Comparison of ENCODE assay signal across 7 cellular contexts in the genomic region with DNA sequence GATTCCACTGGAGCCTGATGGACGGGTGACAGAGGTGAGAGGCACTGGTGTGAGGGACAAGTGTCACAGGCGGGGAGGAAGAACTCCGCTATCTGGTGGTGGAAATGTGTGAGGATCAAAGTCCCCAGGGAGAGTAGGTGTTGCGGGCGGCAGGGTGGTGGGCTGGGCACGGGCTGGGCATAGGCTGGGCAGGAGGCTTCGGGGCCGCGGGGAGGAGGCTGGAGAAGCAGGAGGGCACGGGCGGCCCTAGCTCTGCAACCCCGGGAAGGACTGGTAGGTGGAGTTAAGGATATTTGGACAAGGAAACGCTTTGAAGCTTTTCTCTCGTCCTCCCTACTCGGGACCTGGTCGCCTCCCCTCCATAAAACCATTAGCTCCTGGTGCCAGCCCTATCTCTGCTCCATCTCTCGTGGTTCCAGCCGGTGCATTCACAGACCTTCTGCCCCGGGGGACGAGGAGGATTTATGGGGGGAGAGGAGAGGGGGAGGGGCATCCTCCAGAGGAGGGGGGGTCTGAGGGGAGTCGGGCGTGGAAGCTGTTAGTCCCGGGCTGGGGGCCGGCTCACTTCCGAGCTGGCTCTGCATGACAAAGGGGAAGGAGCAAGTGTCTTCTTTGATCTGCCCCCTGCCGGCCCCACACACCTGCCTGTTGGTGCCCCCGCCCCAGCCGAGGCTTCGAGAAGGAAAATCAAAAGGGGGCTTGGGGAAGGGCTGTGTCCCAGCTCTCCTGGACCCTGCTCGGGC. TPM values are rescaled to one million over a fixed set of nuclear protein-coding genes. Genes with fewer than 3 reads are reported as not detected.
DNase-seq lines count a peak whose midpoint lies in the region; ATAC-seq and TF ChIP-seq lines count a peak whose summit lies in the region.

No MANE protein-coding gene starts in this region.

- H3K79me2 ChIP-seq in GM23338 (replicated peaks; ENCODE audit: insufficient read depth) (no peaks in the 10 kb centered on the region), OCI-LY3 (ENCODE audit: low read length) (no peaks in the 10 kb centered on the region)

- H3K36me3 ChIP-seq in GM23338 (ENCODE audit: insufficient read depth) (no peaks in the 10 kb centered on the region; the same call in 1 of the 2 replicates), OCI-LY3 (replicated peaks; ENCODE audit: low read depth, low read length) (no peaks in the 10 kb centered on the region), esophagus squamous epithelium (peaks cover 0 to 8% (median 0%) of the 10 kb centered on the region in 3 donors), neutrophil (peaks cover 9% of the 10 kb centered on the region)

- ATAC-seq in GM23338, result peak; percentile 33

- 0 out of 2 replicates have a peak, but pooled peaks cover 7% of the 10 kb centered on the region for H3F3A ChIP-seq in GM23338 (replicated peaks; ENCODE audit: low read depth)

- peak overlapping the region; percentile 43 for H3K9ac ChIP-seq in OCI-LY3 (ENCODE audit: low read length)

- H3K27me3 ChIP-seq in GM23338 (ENCODE audit: insufficient read depth) (peaks cover 79% of the 10 kb centered on the region), OCI-LY3 (ENCODE audit: low read depth, low read length) (0 out of 2 replicates have a peak, but pooled peaks cover 6% of the 10 kb centered on the region), esophagus squamous epithelium (peaks cover 0 to 21% (median 0%) of the 10 kb centered on the region in 4 donors), neutrophil (peaks cover 32% of the 10 kb centered on the region)

- H3K4me2 ChIP-seq in GM23338 (peak overlapping the region; percentile 94), OCI-LY3 (ENCODE audit: low read length) (peak overlapping the region; percentile 84)

- intact Hi-C loops in esophagus squamous epithelium (cut with DNase I), result loop anchor here (5.0 kb wide), 1 partner anchor 163 kb away; no protein-coding TSS in a partner anchor

- no peaks in the 10 kb centered on the region; the same call in 2 of the 3 replicates for H3K9me3 Mint-ChIP-seq in GM23338

- H3K4me3 Mint-ChIP-seq in GM23338, result peak overlapping the region; percentile 74

- no peaks in the 10 kb centered on the region for H3K36me3 Mint-ChIP-seq in GM23338 (ENCODE audit: low read depth)

- H2AFZ ChIP-seq in GM23338 (peak overlapping the region; percentile 92), OCI-LY3 (ENCODE audit: low read depth, low read length) (no peak overlapping the region)

- H4K20me1 ChIP-seq in GM23338 (replicated peaks; ENCODE audit: insufficient read depth) (peaks cover 4% of the 10 kb centered on the region; the same call in 1 of the 2 replicates), OCI-LY3 (ENCODE audit: insufficient read depth, low read length) (no peaks in the 10 kb centered on the region)

- H3K4me1 ChIP-seq in GM23338 (ENCODE audit: insufficient read depth) (peaks cover 57% of the 10 kb centered on the region), OCI-LY3 (ENCODE audit: low read length) (peaks cover 11% of the 10 kb centered on the region), esophagus squamous epithelium (peaks cover 13 to 78% (median 16%) of the 10 kb centered on the region in 3 donors), neutrophil (ENCODE audit: control insufficient read depth in 1 of 2, insufficient read depth in 1 of 2, low read depth in 1 of 2, low read length in 1 of 2) (peaks cover 32 to 39% of the 10 kb centered on the region in 2 experiments)

- H3K4me3 ChIP-seq in GM23338 (peak overlapping the region; percentile 71), OCI-LY3 (ENCODE audit: low read length) (peak overlapping the region; percentile 81), esophagus squamous epithelium (peak overlapping the region; percentile 34 to 83 (median 52)), neutrophil (ENCODE audit: low read depth in 1 of 2, low read length in 1 of 2) (peak overlapping the region; percentile 62 to 73)

- TF ChIP-seq CTCF in GM23338 (conservative IDR thresholded peaks at IDR 0.05; ENCODE audit: low read depth in 2 of 2), result no peak; a peak in 1 of 4 replicates
- peak; percentile 44 for TF ChIP-seq CTCF in OCI-LY3 (IDR thresholded peaks at IDR 0.05; ENCODE audit: low read depth, low read length)
- peak in 1 of 6 experiments; percentile 13 for TF ChIP-seq CTCF in esophagus squamous epithelium (IDR thresholded peaks at IDR 0.05)
- no peak for TF ChIP-seq CTCF in neutrophil (IDR thresholded peaks at IDR 0.05)

- DNase-seq in GM23338 (ENCODE audit: low spot score) (peak; percentile 79), esophagus squamous epithelium (lab: John Stamatoyannopoulos, UW) (no peak), 8988T (no peak), HK-2 (ENCODE audit: unreplicated experiment) (no peak)
- DNase-seq in activated CD4-positive, CD25-positive, alpha-beta regulatory T cell treated with anti-CD3 and anti-CD28 coated beads, Interleukin-2, amount 50 U/mL, for 72 hours, result no peak

- TF ChIP-seq POLR2A in esophagus squamous epithelium (IDR thresholded peaks at IDR 0.05), result no peak

- peaks cover 67% of the 10 kb centered on the region for H3K4me1 Mint-ChIP-seq in GM23338

- no peaks in the 10 kb centered on the region for H3K9me2 ChIP-seq in GM23338 (ENCODE audit: insufficient read depth)

- H3K27ac Mint-ChIP-seq in GM23338, result no peak overlapping the region

- H3K9me3 ChIP-seq in OCI-LY3 (ENCODE audit: insufficient read depth, low read length), result no peaks in the 10 kb centered on the region
- no peaks in the 10 kb centered on the region for H3K9me3 ChIP-seq in esophagus squamous epithelium
- H3K9me3 ChIP-seq in neutrophil, result no peaks in the 10 kb centered on the region

- H3K27me3 Mint-ChIP-seq in GM23338 (ENCODE audit: insufficient read depth, low read depth, poor library complexity), result peaks cover 68% of the 10 kb centered on the region

- WGBS in esophagus squamous epithelium, 2 donors, result 18 to 28% methylated on average over 15 to 18 of the region's 30 CpGs

- no peak overlapping the region for H3K27ac ChIP-seq in GM23338 (ENCODE audit: low read depth)
- no peak overlapping the region for H3K27ac ChIP-seq in OCI-LY3 (ENCODE audit: low read length)
- H3K27ac ChIP-seq in esophagus squamous epithelium, result peak overlapping the region in 3 of 4 donors; percentile 59 to 82 (median 76)
- no peak overlapping the region for H3K27ac ChIP-seq in neutrophil

TF ChIP-seq in GM23338, 12 proteins besides CTCF, POLR2A, EP300 and RAD21:
- TF ChIP-seq EZH2 (IDR thresholded peaks at IDR 0.05; ENCODE audit: low read depth, unreplicated experiment) (peak; percentile 13), CREB1 (CRISPR knock-in tag; IDR thresholded peaks at IDR 0.05; ENCODE audit: low read depth) (no peak)

RNA-seq across cellular contexts. Expression of a gene that starts 0.5 kb away (rescaled TPM):
- total RNA-seq in GM23338 (2014; rRNA removed; shearing (Covaris generic)), result 1.0 and 2.7 TPM in 2 replicates
- polyA plus RNA-seq in GM23338 (2016; fragmentation: Nextera tagmentation; extraction: Ambion mirVana), result 0.87 and 1.4 TPM in 2 replicates
- 10 to 100 TPM in 2 of 4 donors, 1 to 10 TPM in 2; 5.6 to 30.9 (median 12.7) TPM for total RNA-seq in esophagus squamous epithelium

RNA-seq across cellular contexts. Expression of a gene that starts 35.1 kb away (rescaled TPM):
- 9.1 and 9.4 TPM in 2 replicates for total RNA-seq in GM23338 (2014; rRNA removed; shearing (Covaris generic))
- polyA plus RNA-seq in GM23338 (2016; fragmentation: Nextera tagmentation; extraction: Ambion mirVana), result 0.40 and 0.74 TPM in 2 replicates
- total RNA-seq in esophagus squamous epithelium, result 10 to 100 TPM in 1 of 4 donors, 1 to 10 TPM in 3; 6.5 to 14.9 (median 8.8) TPM

Comparison
In these comparisons a context has a peak if more than half of its experiments do, and no peak if none do; other contexts are left out.
1. H3K27ac ChIP-seq: peak in esophagus squamous epithelium (3 of 4); none in GM23338 (single experiment), OCI-LY3 (single experiment) and neutrophil (single experiment).
2. Peak in every context shown above with its lines, with median percentiles within 50 percentile points of each other: H3K4me3 ChIP-seq.